In the genomic region with DNA sequence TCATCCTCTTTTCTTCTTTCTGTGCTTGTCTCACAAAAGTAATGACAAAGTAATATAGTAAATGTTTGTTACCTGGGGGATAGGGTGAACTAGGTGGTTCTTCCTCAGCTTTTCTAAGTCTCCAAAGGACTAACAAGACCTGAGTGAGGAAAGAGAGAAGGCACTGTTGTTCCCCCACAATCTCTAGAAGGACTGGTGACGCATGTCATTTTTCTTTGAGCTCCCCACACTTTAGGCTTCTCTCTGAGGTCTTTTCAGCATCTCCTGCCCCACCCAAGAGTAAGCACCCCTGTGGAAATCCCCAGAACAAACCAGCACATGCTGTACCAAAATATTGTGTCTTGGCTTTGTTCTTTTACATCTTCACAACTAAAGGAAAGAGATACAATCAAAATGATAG, we compare ENCODE assay signal across 10 cellular contexts. TPM values are rescaled to one million over a fixed set of nuclear protein-coding genes. Genes with fewer than 3 reads are reported as not detected.
DNase-seq lines count a peak whose midpoint lies in the region; ATAC-seq lines count a peak whose summit lies in the region.
"Had no signal": no experiment of that assay in that cellular context is flagged by ENCODE, and none has a peak within 500 bp of the region (broad histone marks: within the 10 kb centered on the region; RNA-seq: fewer than 3 reads in every experiment).

No MANE protein-coding gene starts in this region.

- H3K36me3 ChIP-seq in CD4-positive, alpha-beta memory T cell (ENCODE audit: insufficient read depth, low read length): peaks cover 7% of the 10 kb centered on the region

- no peaks in the 10 kb centered on the region for H3K27me3 Mint-ChIP-seq in CD4-positive, alpha-beta memory T cell
- H3K27me3 Mint-ChIP-seq in activated naive CD8-positive, alpha-beta T cell treated with anti-CD3 and anti-CD28 coated beads, Interleukin-2, amount 50 U/mL, for 24 hours: no peaks in the 10 kb centered on the region

- peak overlapping the region; percentile 87 to 99 (median 95) for H3K4me3 Mint-ChIP-seq in CD4-positive, alpha-beta memory T cell
- peak overlapping the region; percentile 88 for H3K4me3 Mint-ChIP-seq in activated naive CD8-positive, alpha-beta T cell treated with anti-CD3 and anti-CD28 coated beads, Interleukin-2, amount 50 U/mL, for 24 hours

- H3K4me1 Mint-ChIP-seq in CD4-positive, alpha-beta memory T cell: peaks cover 50 to 78% (median 61%) of the 10 kb centered on the region in 4 donors
- H3K4me1 Mint-ChIP-seq in activated naive CD8-positive, alpha-beta T cell treated with anti-CD3 and anti-CD28 coated beads, Interleukin-2, amount 50 U/mL, for 24 hours: peaks cover 84% of the 10 kb centered on the region

- peak; percentile 89 to 97 (median 96) for DNase-seq in CD4-positive, alpha-beta memory T cell
- peak; percentile 35 to 64 for DNase-seq in activated CD4-positive, alpha-beta T cell treated with anti-CD3 and anti-CD28 coated beads for 24 hours (ENCODE audit: low read depth in 2 of 2)
- peak; percentile 59 for DNase-seq in activated naive CD8-positive, alpha-beta T cell treated with anti-CD3 and anti-CD28 coated beads, Interleukin-2, amount 50 U/mL, for 24 hours
- DNase-seq in stimulated activated CD4-positive, alpha-beta T cell treated with anti-CD3 and anti-CD28 coated beads, Interleukin-4, amount 100 ng/mL, for 24 hours: peak; percentile 81
- DNase-seq in middle frontal gyrus (ENCODE audit: extremely low spot score, low spot score) (no peak), NCI-H128 (lab: John Stamatoyannopoulos, UW; ENCODE audit: unreplicated experiment) (no peak)
- DNase-seq: Caco-2 had no signal

- no peaks in the 10 kb centered on the region for H3K27me3 ChIP-seq in CD4-positive, alpha-beta memory T cell (ENCODE audit: insufficient read depth, low read length)

- peak; percentile 50 for ATAC-seq in activated naive CD8-positive, alpha-beta T cell treated with anti-CD3 and anti-CD28 coated beads, Interleukin-2, amount 50 U/mL, for 24 hours
- ATAC-seq in GM18517 (IDR thresholded peaks at IDR 0.05; ENCODE audit: unreplicated experiment) (no peak), HG03097 (IDR thresholded peaks at IDR 0.05; ENCODE audit: low FRiP score, unreplicated experiment) (no peak)

- H3K36me3 Mint-ChIP-seq in CD4-positive, alpha-beta memory T cell: peaks cover 23 to 30% of the 10 kb centered on the region in 2 donors
- H3K36me3 Mint-ChIP-seq in activated naive CD8-positive, alpha-beta T cell treated with anti-CD3 and anti-CD28 coated beads, Interleukin-2, amount 50 U/mL, for 24 hours (ENCODE audit: low read depth): peaks cover 57% of the 10 kb centered on the region

- H3K4me1 ChIP-seq in CD4-positive, alpha-beta memory T cell (ENCODE audit: insufficient read depth, low read length): peaks cover 68% of the 10 kb centered on the region
- H3K4me1 ChIP-seq: Caco-2 had no signal

- no peaks in the 10 kb centered on the region for H3K9me3 ChIP-seq in CD4-positive, alpha-beta memory T cell (ENCODE audit: control insufficient read depth in 1 of 2, low read length in 2 of 2)
- H3K9me3 ChIP-seq: Caco-2 had no signal

- H3K4me3 ChIP-seq in CD4-positive, alpha-beta memory T cell (ENCODE audit: low read length in 2 of 2): peak overlapping the region; percentile 2 to 71

- H3K9me3 Mint-ChIP-seq in CD4-positive, alpha-beta memory T cell: peaks cover 0 to 5% (median 0%) of the 10 kb centered on the region in 8 donors
- H3K9me3 Mint-ChIP-seq in activated naive CD8-positive, alpha-beta T cell treated with anti-CD3 and anti-CD28 coated beads, Interleukin-2, amount 50 U/mL, for 24 hours: peaks cover 6% of the 10 kb centered on the region

- intact Hi-C loops in CD4-positive, alpha-beta memory T cell (cut with micrococcal nuclease): loop anchor here (1.0 to 10.0 kb wide), 4 partner anchors 24 to 391 kb away; a partner anchor contains a TSS

- H3K27ac Mint-ChIP-seq in CD4-positive, alpha-beta memory T cell: peak overlapping the region; percentile 94 to 100 (median 100)
- peak overlapping the region; percentile 94 for H3K27ac Mint-ChIP-seq in activated naive CD8-positive, alpha-beta T cell treated with anti-CD3 and anti-CD28 coated beads, Interleukin-2, amount 50 U/mL, for 24 hours

- H3K27ac ChIP-seq in CD4-positive, alpha-beta memory T cell (ENCODE audit: low read depth, low read length): peak overlapping the region; percentile 97
- H3K27ac ChIP-seq: VCaP had no signal

- POLR2A ChIA-PET in CD4-positive, alpha-beta memory T cell (lab: Charles Lee; ENCODE audit: partially characterized antibody): interaction anchor here (0.7 to 19.9 kb wide), 25 partner anchors 11 to 924 kb away, joined by 3 to 2275 read pairs (median 7); a partner anchor contains a TSS

- CTCF ChIA-PET in CD4-positive, alpha-beta memory T cell (lab: Charles Lee; ENCODE audit: partially characterized antibody): interaction anchor here (0.6 to 16.0 kb wide), 17 partner anchors 9 to 195 kb away, joined by 3 to 325 read pairs (median 5); no protein-coding TSS in a partner anchor

RNA-seq across cellular contexts. Expression of a gene that starts 2.4 kb away (rescaled TPM):
- 1,000 to 10,000 TPM; 2,390 to 2,440 TPM for total RNA-seq in CD4-positive, alpha-beta memory T cell
- polyA plus RNA-seq in CD4-positive, alpha-beta memory T cell: 1,000 to 10,000 TPM in 1 of 2 donors, 100 to 1,000 TPM in 1; 514 to 1,212 TPM
- total RNA-seq: Caco-2 had no signal

Comparison
In these comparisons a context has a peak if more than half of its experiments do, and no peak if none do; other contexts are left out.
1. DNase-seq: peak in CD4-positive, alpha-beta memory T cell (5 of 5), activated CD4-positive, alpha-beta T cell treated with anti-CD3 and anti-CD28 coated beads for 24 hours (2 of 2), activated naive CD8-positive, alpha-beta T cell treated with anti-CD3 and anti-CD28 coated beads, Interleukin-2, amount 50 U/mL, for 24 hours (single experiment) and stimulated activated CD4-positive, alpha-beta T cell treated with anti-CD3 and anti-CD28 coated beads, Interleukin-4, amount 100 ng/mL, for 24 hours (single experiment); none in middle frontal gyrus (single experiment) and NCI-H128 (single experiment).